25 cellular contexts compared by ENCODE assay signal in the genomic region with DNA sequence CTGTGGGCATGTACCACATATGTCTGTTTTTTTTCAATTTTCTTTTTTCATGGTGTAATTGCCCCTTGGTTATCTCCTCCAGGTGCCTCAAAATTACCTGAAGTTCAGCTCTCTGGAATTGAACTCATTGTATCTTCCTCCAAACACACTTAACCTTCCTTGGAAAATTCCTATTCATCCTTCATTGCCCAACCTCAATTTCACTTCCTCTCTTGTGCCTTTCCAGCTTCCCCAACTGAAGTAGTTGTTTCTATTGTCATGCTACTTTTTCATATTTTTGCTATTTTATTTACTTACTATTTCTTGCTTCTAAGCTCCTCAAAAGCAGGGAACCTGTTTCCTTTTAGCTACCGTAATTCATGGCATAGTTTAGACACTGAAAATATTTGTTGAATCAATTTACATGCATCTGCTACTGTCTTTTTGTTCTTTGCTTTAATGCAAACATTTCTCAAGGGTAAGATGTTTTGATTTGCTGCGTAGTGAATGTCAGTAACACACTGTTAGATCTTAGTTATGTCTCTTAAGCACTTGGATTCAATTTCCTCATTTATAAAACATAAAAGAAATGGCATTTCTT. TPM values are rescaled to one million over a fixed set of nuclear protein-coding genes. Genes with fewer than 3 reads are reported as not detected.
"Had no signal": no experiment of that assay in that cellular context is flagged by ENCODE, and none has a peak within 500 bp of the region (broad histone marks: within the 10 kb centered on the region; RNA-seq: fewer than 3 reads in every experiment).

No MANE protein-coding gene starts in this region.

- DNase-seq: activated B cell treated with CpG ODN at 0.5 μM for 24 hours; activated CD4-positive, alpha-beta memory T cell treated with anti-CD3 and anti-CD28 coated beads for 36 hours; activated CD4-positive, alpha-beta T cell treated with anti-CD3 and anti-CD28 coated beads for 1 hour; activated CD4-positive, alpha-beta T cell treated with anti-CD3 and anti-CD28 coated beads, Interleukin-2, amount 10 ng/mL, durations not matched to agents 24 days and 14 days; activated CD8-positive, alpha-beta memory T cell treated with anti-CD3 and anti-CD28 coated beads for 24 hours; activated gamma-delta T cell; activated naive CD4-positive, alpha-beta T cell treated with anti-CD3 and anti-CD28 coated beads for 36 hours; activated T-cell treated with anti-CD3 and anti-CD28 coated beads, Interleukin-2, amount 50 U/mL, for 4 hours; brain microvascular endothelial cell; Kasumi-1; NCI-H1105 treated with DMSO at 0.1 percent for 48 hours; NCI-H1436 treated with DMSO at 0.1 percent for 48 hours; NCI-H187; NCI-H510A treated with DMSO at 0.1 percent for 48 hours; NK-92 treated with Interleukin-12 subunit alpha and Interleukin-12 subunit beta, amount 100 ng/mL, for 24 hours; PC-3; SHP77 treated with DMSO at 0.1 percent for 48 hours; T-helper 9 cell had no signal

- H3K4me1 Mint-ChIP-seq: activated B cell treated with CpG ODN at 0.5 μM for 24 hours; activated CD4-positive, alpha-beta T cell treated with anti-CD3 and anti-CD28 coated beads, Interleukin-2, amount 10 ng/mL, durations not matched to agents 24 days and 14 days; activated T-helper 17 cell treated with anti-CD3 and anti-CD28 coated beads, Interleukin-2, amount 50 U/mL, for 72 hours had no signal

- H3K27me3 ChIP-seq: brain microvascular endothelial cell had no signal

- ATAC-seq: activated T-cell treated with anti-CD3 and anti-CD28 coated beads, Interleukin-2, amount 50 U/mL, for 4 hours; activated T-helper 17 cell treated with anti-CD3 and anti-CD28 coated beads, Interleukin-2, amount 50 U/mL, for 72 hours; PC-3 had no signal

- H3K4me3 ChIP-seq: cardiac muscle cell had no signal

- H3K9me3 Mint-ChIP-seq: activated B cell treated with CpG ODN at 0.5 μM for 24 hours; activated CD4-positive, alpha-beta memory T cell treated with anti-CD3 and anti-CD28 coated beads for 36 hours; activated CD4-positive, alpha-beta T cell treated with anti-CD3 and anti-CD28 coated beads, Interleukin-2, amount 10 ng/mL, durations not matched to agents 24 days and 14 days; activated naive CD4-positive, alpha-beta T cell treated with anti-CD3 and anti-CD28 coated beads for 36 hours; activated T-cell treated with anti-CD3 and anti-CD28 coated beads, Interleukin-2, amount 50 U/mL, for 4 hours; activated T-helper 17 cell treated with anti-CD3 and anti-CD28 coated beads, Interleukin-2, amount 50 U/mL, for 72 hours; T-helper 1 cell treated with Interleukin-12 subunit alpha and Interleukin-12 subunit beta and Interleukin-4 antibody, amounts not matched to agents 30 μg/mL and 1 μg/mL, for 36 hours had no signal

- FAIRE-seq: RCC 7860, TTC549 had no signal

- H3K27ac ChIP-seq: brain microvascular endothelial cell, cardiac muscle cell had no signal

- H3K36me3 ChIP-seq: brain microvascular endothelial cell, cardiac muscle cell had no signal

- H3K4me3 Mint-ChIP-seq: activated B cell treated with CpG ODN at 0.5 μM for 24 hours; activated CD4-positive, alpha-beta memory T cell treated with anti-CD3 and anti-CD28 coated beads for 36 hours; activated CD4-positive, alpha-beta T cell treated with anti-CD3 and anti-CD28 coated beads, Interleukin-2, amount 10 ng/mL, durations not matched to agents 24 days and 14 days; activated naive CD4-positive, alpha-beta T cell treated with anti-CD3 and anti-CD28 coated beads for 36 hours; activated naive CD8-positive, alpha-beta T cell; activated T-cell treated with anti-CD3 and anti-CD28 coated beads, Interleukin-2, amount 50 U/mL, for 4 hours; activated T-helper 17 cell treated with anti-CD3 and anti-CD28 coated beads, Interleukin-2, amount 50 U/mL, for 72 hours; T-helper 1 cell treated with Interleukin-12 subunit alpha and Interleukin-12 subunit beta and Interleukin-4 antibody, amounts not matched to agents 30 μg/mL and 1 μg/mL, for 36 hours had no signal

- H3K27ac Mint-ChIP-seq: activated B cell treated with CpG ODN at 0.5 μM for 24 hours; activated CD4-positive, alpha-beta memory T cell treated with anti-CD3 and anti-CD28 coated beads for 36 hours; activated CD4-positive, alpha-beta T cell treated with anti-CD3 and anti-CD28 coated beads, Interleukin-2, amount 10 ng/mL, durations not matched to agents 24 days and 14 days; activated naive CD4-positive, alpha-beta T cell treated with anti-CD3 and anti-CD28 coated beads for 36 hours; activated naive CD8-positive, alpha-beta T cell; activated T-helper 17 cell treated with anti-CD3 and anti-CD28 coated beads, Interleukin-2, amount 50 U/mL, for 72 hours; T-helper 1 cell treated with Interleukin-12 subunit alpha and Interleukin-12 subunit beta and Interleukin-4 antibody, amounts not matched to agents 30 μg/mL and 1 μg/mL, for 36 hours had no signal

- H3K36me3 Mint-ChIP-seq: activated CD4-positive, alpha-beta memory T cell treated with anti-CD3 and anti-CD28 coated beads for 36 hours; activated naive CD8-positive, alpha-beta T cell had no signal

RNA-seq across cellular contexts. Expression of gene STXBP6, which starts 37.0 kb away (rescaled TPM):
- total RNA-seq: activated CD4-positive, alpha-beta memory T cell treated with anti-CD3 and anti-CD28 coated beads for 36 hours; activated CD4-positive, alpha-beta T cell treated with anti-CD3 and anti-CD28 coated beads, Interleukin-2, amount 10 ng/mL, durations not matched to agents 24 days and 14 days; activated naive CD4-positive, alpha-beta T cell treated with anti-CD3 and anti-CD28 coated beads for 36 hours; activated T-helper 17 cell treated with anti-CD3 and anti-CD28 coated beads, Interleukin-2, amount 50 U/mL, for 72 hours; M059J had no signal
